In the genomic region with DNA sequence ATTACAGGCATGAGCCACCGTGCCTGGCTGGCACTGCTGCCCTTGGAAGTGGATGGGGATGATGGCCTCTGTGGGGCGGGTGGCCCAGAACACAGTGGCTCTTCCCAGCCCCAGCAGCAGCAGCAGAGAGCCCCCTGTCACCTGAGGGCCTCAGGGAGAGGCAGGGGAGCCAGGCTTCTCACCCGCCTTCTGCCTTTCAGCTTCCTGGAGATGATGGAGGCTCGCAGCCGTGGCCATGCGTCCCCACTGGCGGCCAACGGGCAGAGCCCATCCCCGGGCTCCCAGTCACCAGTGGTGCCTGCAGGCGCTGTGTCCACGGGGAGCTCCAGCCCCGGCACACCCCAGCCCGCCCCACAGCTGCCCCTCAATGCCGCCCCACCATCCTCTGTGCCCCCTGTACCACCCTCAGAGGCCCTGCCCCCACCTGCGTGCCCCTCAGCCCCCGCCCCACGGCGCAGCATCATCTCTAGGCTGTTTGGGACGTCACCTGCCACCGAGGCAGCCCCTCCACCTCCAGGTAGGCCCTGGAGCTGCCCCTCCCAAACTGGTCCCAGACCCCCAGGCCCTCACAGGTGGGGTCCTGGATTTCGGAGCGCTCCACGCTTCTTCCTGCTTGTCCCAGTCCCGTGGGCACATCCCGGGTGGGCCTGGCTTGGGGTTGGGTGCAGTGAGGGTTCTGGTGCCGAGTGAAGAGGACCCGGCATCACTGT, we compare ENCODE assay signal across 19 cellular contexts.
"Had no signal": no experiment of that assay in that cellular context is flagged by ENCODE, and none has a peak within 500 bp of the region (broad histone marks: within the 10 kb centered on the region; RNA-seq: fewer than 3 reads in every experiment).

No MANE protein-coding gene starts in this region.

- DNase-seq: effector memory CD4-positive, alpha-beta T cell; gastrocnemius medialis; immature natural killer cell; left colon; mesendoderm; naive B cell; retina; spleen; stimulated activated CD4-positive, alpha-beta T cell treated with anti-CD3 and anti-CD28 coated beads, Interleukin-15, amount 100 ng/mL, for 24 hours; stimulated activated CD4-positive, alpha-beta T cell treated with anti-CD3 and anti-CD28 coated beads, Interleukin-1b, Interleukin-23, amount 100 ng/mL, for 48 hours; stimulated activated CD4-positive, alpha-beta T cell treated with anti-CD3 and anti-CD28 coated beads, Interleukin-4, amount 100 ng/mL, for 24 hours; tibial artery had no signal

- H3K9me3 ChIP-seq: esophagus muscularis mucosa, gastrocnemius medialis, prostate gland, spleen, tibial artery, upper lobe of left lung, vagina had no signal

- H3K9ac ChIP-seq: parathyroid adenoma had no signal

- FAIRE-seq: keratinocyte had no signal

- H3K4me3 ChIP-seq: esophagus muscularis mucosa, gastrocnemius medialis, prostate gland, spleen, tibial artery, upper lobe of left lung, vagina had no signal

- H3K27ac ChIP-seq: epithelial cell of prostate, esophagus muscularis mucosa, gastrocnemius medialis, parathyroid adenoma, prostate gland, spleen, tibial artery, upper lobe of left lung, vagina had no signal
